In the genomic region with DNA sequence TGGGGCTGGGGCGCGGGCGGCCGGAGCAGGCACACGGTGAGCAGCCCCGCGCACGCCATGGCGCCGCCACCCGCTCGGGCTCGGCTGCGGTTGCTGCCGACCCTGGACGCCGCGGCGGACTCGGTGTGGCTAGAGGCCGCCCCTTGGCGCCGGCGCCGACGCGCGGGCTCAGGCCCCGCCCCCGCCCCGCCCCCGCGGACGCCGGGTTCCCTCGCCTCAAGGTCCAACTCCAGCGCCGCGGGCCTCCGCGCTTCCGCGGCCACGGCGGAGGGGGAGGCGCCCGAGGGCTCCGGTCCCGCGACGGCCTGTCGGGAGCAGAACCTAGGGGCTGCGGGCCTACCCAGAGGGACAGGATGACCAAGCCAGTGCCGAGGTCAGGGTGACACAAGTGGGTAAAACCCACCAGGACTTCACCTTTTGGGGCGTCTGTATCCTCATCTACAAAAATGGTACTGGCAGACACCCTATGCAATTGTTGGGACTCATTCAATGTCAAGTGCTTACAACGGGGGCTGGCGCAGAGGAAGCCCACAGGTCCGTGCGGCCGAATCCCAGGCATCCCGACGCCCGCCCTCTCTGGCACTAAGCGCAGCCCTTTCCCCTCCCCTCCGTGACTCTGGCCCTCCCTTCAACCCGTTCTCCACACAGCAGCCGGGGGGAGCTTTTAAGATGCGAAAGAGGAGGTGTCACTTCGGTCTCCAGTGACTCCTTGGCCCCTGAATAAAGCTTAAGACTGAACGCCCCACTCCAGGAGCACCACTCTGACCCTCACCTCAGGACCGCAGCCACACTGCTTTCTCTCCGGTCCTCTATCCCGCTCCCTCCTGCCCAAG, we compare ENCODE assay signal across 1 cellular context.
TF ChIP-seq lines count a peak whose summit lies in the region.

NECAB3 (minus strand) TSS at position 135 of the 833 bp plus-strand sequence; CDS start at position 59, 76 bp downstream.

TF ChIP-seq in HepG2, 621 proteins besides CTCF, POLR2A, EP300 and RAD21 (continued from another document and continues in another):
- TF ChIP-seq, protein P1, sequence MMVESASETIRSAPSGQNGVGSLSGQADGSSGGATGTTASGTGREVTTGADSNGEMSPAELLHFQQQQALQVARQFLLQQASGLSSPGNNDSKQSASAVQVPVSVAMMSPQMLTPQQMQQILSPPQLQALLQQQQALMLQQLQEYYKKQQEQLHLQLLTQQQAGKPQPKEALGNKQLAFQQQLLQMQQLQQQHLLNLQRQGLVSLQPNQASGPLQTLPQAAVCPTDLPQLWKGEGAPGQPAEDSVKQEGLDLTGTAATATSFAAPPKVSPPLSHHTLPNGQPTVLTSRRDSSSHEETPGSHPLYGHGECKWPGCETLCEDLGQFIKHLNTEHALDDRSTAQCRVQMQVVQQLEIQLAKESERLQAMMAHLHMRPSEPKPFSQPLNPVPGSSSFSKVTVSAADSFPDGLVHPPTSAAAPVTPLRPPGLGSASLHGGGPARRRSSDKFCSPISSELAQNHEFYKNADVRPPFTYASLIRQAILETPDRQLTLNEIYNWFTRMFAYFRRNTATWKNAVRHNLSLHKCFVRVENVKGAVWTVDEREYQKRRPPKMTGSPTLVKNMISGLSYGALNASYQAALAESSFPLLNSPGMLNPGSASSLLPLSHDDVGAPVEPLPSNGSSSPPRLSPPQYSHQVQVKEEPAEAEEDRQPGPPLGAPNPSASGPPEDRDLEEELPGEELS (CRISPR knock-in tag; IDR thresholded peaks at IDR 0.05), result no peak; the same call in 1 of the 2 replicates
- no peak for TF ChIP-seq HNRNPH1 (optimal IDR thresholded peaks at IDR 0.05; ENCODE audit: low read depth, low read length)
- TF ChIP-seq TERF1 (CRISPR knock-in tag; IDR thresholded peaks at IDR 0.05), result no peak
- TF ChIP-seq, protein P2, sequence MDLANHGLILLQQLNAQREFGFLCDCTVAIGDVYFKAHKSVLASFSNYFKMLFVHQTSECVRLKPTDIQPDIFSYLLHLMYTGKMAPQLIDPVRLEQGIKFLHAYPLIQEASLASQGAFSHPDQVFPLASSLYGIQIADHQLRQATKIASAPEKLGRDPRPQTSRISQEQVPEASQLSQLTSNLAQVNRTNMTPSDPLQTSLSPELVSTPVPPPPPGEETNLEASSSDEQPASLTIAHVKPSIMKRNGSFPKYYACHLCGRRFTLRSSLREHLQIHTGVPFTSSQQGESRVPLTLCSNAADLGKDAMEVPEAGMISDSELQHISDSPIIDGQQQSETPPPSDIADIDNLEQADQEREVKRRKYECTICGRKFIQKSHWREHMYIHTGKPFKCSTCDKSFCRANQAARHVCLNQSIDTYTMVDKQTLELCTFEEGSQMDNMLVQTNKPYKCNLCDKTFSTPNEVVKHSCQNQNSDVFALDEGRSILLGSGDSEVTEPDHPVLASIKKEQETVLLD (CRISPR knock-in tag; IDR thresholded peaks at IDR 0.05; ENCODE audit: low read depth), result peak; percentile 98
- TF ChIP-seq PRPF4 (IDR thresholded peaks at IDR 0.05; ENCODE audit: low read depth, low read length, poor library complexity, severe bottlenecking), result no peak
- TF ChIP-seq ZNF142 (CRISPR knock-in tag; IDR thresholded peaks at IDR 0.05), result peak; percentile 73; the same call in 1 of the 2 replicates
- no peak for TF ChIP-seq RORA (CRISPR knock-in tag; IDR thresholded peaks at IDR 0.05)
- TF ChIP-seq, protein P3, sequence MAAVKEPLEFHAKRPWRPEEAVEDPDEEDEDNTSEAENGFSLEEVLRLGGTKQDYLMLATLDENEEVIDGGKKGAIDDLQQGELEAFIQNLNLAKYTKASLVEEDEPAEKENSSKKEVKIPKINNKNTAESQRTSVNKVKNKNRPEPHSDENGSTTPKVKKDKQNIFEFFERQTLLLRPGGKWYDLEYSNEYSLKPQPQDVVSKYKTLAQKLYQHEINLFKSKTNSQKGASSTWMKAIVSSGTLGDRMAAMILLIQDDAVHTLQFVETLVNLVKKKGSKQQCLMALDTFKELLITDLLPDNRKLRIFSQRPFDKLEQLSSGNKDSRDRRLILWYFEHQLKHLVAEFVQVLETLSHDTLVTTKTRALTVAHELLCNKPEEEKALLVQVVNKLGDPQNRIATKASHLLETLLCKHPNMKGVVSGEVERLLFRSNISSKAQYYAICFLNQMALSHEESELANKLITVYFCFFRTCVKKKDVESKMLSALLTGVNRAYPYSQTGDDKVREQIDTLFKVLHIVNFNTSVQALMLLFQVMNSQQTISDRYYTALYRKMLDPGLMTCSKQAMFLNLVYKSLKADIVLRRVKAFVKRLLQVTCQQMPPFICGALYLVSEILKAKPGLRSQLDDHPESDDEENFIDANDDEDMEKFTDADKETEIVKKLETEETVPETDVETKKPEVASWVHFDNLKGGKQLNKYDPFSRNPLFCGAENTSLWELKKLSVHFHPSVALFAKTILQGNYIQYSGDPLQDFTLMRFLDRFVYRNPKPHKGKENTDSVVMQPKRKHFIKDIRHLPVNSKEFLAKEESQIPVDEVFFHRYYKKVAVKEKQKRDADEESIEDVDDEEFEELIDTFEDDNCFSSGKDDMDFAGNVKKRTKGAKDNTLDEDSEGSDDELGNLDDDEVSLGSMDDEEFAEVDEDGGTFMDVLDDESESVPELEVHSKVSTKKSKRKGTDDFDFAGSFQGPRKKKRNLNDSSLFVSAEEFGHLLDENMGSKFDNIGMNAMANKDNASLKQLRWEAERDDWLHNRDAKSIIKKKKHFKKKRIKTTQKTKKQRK (IDR thresholded peaks at IDR 0.05; ENCODE audit: low read length), result no peak
- peak; percentile 66 for TF ChIP-seq ZNF230 (CRISPR knock-in tag; IDR thresholded peaks at IDR 0.05)
- peak; percentile 68; the same call in 1 of the 2 replicates for TF ChIP-seq HIVEP1 (CRISPR knock-in tag; IDR thresholded peaks at IDR 0.05)
- no peak for TF ChIP-seq ZC3H4 (CRISPR knock-in tag; IDR thresholded peaks at IDR 0.05; ENCODE audit: borderline replicate concordance)
- TF ChIP-seq, protein P4, sequence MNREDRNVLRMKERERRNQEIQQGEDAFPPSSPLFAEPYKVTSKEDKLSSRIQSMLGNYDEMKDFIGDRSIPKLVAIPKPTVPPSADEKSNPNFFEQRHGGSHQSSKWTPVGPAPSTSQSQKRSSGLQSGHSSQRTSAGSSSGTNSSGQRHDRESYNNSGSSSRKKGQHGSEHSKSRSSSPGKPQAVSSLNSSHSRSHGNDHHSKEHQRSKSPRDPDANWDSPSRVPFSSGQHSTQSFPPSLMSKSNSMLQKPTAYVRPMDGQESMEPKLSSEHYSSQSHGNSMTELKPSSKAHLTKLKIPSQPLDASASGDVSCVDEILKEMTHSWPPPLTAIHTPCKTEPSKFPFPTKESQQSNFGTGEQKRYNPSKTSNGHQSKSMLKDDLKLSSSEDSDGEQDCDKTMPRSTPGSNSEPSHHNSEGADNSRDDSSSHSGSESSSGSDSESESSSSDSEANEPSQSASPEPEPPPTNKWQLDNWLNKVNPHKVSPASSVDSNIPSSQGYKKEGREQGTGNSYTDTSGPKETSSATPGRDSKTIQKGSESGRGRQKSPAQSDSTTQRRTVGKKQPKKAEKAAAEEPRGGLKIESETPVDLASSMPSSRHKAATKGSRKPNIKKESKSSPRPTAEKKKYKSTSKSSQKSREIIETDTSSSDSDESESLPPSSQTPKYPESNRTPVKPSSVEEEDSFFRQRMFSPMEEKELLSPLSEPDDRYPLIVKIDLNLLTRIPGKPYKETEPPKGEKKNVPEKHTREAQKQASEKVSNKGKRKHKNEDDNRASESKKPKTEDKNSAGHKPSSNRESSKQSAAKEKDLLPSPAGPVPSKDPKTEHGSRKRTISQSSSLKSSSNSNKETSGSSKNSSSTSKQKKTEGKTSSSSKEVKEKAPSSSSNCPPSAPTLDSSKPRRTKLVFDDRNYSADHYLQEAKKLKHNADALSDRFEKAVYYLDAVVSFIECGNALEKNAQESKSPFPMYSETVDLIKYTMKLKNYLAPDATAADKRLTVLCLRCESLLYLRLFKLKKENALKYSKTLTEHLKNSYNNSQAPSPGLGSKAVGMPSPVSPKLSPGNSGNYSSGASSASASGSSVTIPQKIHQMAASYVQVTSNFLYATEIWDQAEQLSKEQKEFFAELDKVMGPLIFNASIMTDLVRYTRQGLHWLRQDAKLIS (CRISPR knock-in tag; IDR thresholded peaks at IDR 0.05), result no peak
- TF ChIP-seq ZNF639 (CRISPR knock-in tag; conservative IDR thresholded peaks at IDR 0.05), result peak; percentile 97
- TF ChIP-seq SMYD3 (CRISPR knock-in tag; IDR thresholded peaks at IDR 0.05), result no peak
- no peak for TF ChIP-seq MZF1 (CRISPR knock-in tag; IDR thresholded peaks at IDR 0.05; ENCODE audit: borderline replicate concordance)
- peak; percentile 92 for TF ChIP-seq ASH2L (IDR thresholded peaks at IDR 0.05; ENCODE audit: insufficient read length, low read depth, low read length)
- no peak for TF ChIP-seq TSC22D2 (CRISPR knock-in tag; IDR thresholded peaks at IDR 0.05; ENCODE audit: borderline replicate concordance)
- TF ChIP-seq TCF7L2 (IDR thresholded peaks at IDR 0.05; ENCODE audit: low read depth, low read length), result no peak
- TF ChIP-seq CSRNP1 (CRISPR knock-in tag; IDR thresholded peaks at IDR 0.05), result peak; percentile 73
- no peak; the same call in 1 of the 2 replicates for TF ChIP-seq MEF2D (CRISPR knock-in tag; IDR thresholded peaks at IDR 0.05)
- TF ChIP-seq THAP11 (CRISPR knock-in tag; IDR thresholded peaks at IDR 0.05), result peak; percentile 76
- TF ChIP-seq ADNP (CRISPR knock-in tag; IDR thresholded peaks at IDR 0.05), result no peak
- TF ChIP-seq ZNF10 (CRISPR knock-in tag; IDR thresholded peaks at IDR 0.05; ENCODE audit: borderline replicate concordance, low read depth), result no peak
- TF ChIP-seq NFE2 (CRISPR knock-in tag; IDR thresholded peaks at IDR 0.05), result no peak
